ENCODE assay signal across 34 cellular contexts in the genomic region with DNA sequence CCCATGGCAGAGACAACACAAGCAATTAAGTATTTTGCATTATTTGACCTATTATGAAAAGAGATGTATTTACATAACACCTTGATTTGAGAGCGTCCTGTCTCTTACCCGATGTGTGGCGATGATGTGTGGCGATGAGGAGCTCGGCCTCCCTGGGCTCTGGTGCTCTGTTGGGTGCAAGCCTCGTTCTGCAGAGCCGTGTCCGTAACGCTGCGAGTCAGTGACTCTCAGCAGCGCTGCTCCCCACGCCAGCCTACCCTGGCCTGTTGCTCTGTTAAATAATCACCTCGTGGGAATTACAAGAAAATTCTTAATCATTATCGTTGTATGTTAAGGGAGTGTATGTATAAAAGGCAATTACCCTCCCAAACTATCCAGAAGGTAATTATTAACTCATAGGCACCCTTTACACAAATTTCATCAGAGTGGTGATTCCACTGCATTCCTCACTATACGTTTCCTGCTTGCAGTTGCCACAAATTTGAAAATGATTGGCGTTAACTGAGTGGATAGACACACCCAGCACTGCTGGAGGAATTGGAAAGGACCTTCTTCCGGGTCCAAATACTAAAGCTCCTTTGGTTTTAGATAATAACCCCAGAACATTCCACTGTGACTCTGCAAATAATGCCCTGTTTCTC. TPM values are rescaled to one million over a fixed set of nuclear protein-coding genes. Genes with fewer than 3 reads are reported as not detected.
A peak's percentile ranks its signal among the peaks of the same experiment; 100 is the strongest.
DNase-seq lines count a peak whose midpoint lies in the region; ATAC-seq, FAIRE-seq and TF ChIP-seq lines count a peak whose summit lies in the region.
"Had no signal": no experiment of that assay in that cellular context is flagged by ENCODE, and none has a peak within 500 bp of the region (broad histone marks: within the 10 kb centered on the region; RNA-seq: fewer than 3 reads in every experiment).

No MANE protein-coding gene starts in this region.

- H3K4me2 ChIP-seq in GM23338 (no peak overlapping the region), HepG2 (ENCODE audit: low read depth, low read length) (no peak overlapping the region)

- intact Hi-C loops in HepG2 (cut with micrococcal nuclease; ENCODE audit: unreplicated experiment) = no loop called here
- intact Hi-C loops in stomach (cut with DNase I; ENCODE audit: low total_unique reads) = no loop called here

- TF ChIP-seq EP300 in HepG2 (IDR thresholded peaks at IDR 0.05; ENCODE audit: low read depth in 2 of 2, low read length in 2 of 2) (no peak), HepG2 (CRISPR knock-in tag; IDR thresholded peaks at IDR 0.05; ENCODE audit: borderline replicate concordance) (no peak), stomach (IDR thresholded peaks at IDR 0.05) (no peak)

- H3K27me3 Mint-ChIP-seq in GM23338 (ENCODE audit: insufficient read depth, low read depth, poor library complexity) (no peaks in the 10 kb centered on the region), endodermal cell (ENCODE audit: insufficient read depth) (no peaks in the 10 kb centered on the region)
- H3K27me3 Mint-ChIP-seq: CD8-positive, alpha-beta memory T cell had no signal

- no peaks in the 10 kb centered on the region for H3K9me3 Mint-ChIP-seq in GM23338
- no peaks in the 10 kb centered on the region for H3K9me3 Mint-ChIP-seq in endodermal cell
- H3K9me3 Mint-ChIP-seq: CD8-positive, alpha-beta memory T cell; neural crest cell; T-helper 1 cell treated with Interleukin-12 subunit alpha and Interleukin-12 subunit beta and Interleukin-4 antibody, amounts not matched to agents 30 μg/mL and 1 μg/mL, for 36 hours had no signal

- no peak overlapping the region for H3K4me3 ChIP-seq in GM23338
- no peak overlapping the region for H3K4me3 ChIP-seq in endodermal cell (ENCODE audit: low read length)
- H3K4me3 ChIP-seq in HepG2 (replicated peaks in 1 of 3; ENCODE audit: insufficient read depth in 1 of 3, low read depth in 2 of 3, low read length in 3 of 3) = no peak overlapping the region
- peak overlapping the region in 2 of 4 donors; percentile 17 to 19 for H3K4me3 ChIP-seq in stomach
- H3K4me3 ChIP-seq in right atrium auricular region = no peak overlapping the region
- H3K4me3 ChIP-seq: coronary artery, esophagus muscularis mucosa, HAP-1, sigmoid colon, SK-N-MC, testis had no signal

- H3F3A ChIP-seq in GM23338 (replicated peaks; ENCODE audit: low read depth) = no peaks in the 10 kb centered on the region

- in situ Hi-C loops in HepG2 (cut with HindIII; ENCODE audit: extremely low pct_ligation_motif_present, low pct_unique_long_range_greater_than_20kb) = no loop called here

- H3K27ac ChIP-seq in GM23338 (ENCODE audit: low read depth) (no peak overlapping the region), endodermal cell (ENCODE audit: low read depth, low read length) (no peak overlapping the region), HepG2 (ENCODE audit: extremely low read length, insufficient read depth, low read length) (no peak overlapping the region), stomach (peak overlapping the region; percentile 25 to 80 (median 62)), right atrium auricular region (no peak overlapping the region)
- H3K27ac ChIP-seq: coronary artery, esophagus muscularis mucosa, foreskin keratinocyte, sigmoid colon, SK-N-MC, testis had no signal

- no peak overlapping the region for H2AFZ ChIP-seq in GM23338
- no peak overlapping the region for H2AFZ ChIP-seq in HepG2 (ENCODE audit: low read length)

- no peak for FAIRE-seq in HepG2 (lab: Jason Lieb, UNC)
- FAIRE-seq in GM19239 (lab: Jason Lieb, UNC) = no peak
- FAIRE-seq: TTC549 had no signal

- H3K9ac ChIP-seq in endodermal cell (ENCODE audit: extremely low read depth, low read length, poor library complexity, severe bottlenecking) (no peak overlapping the region), HepG2 (ENCODE audit: insufficient read depth, low read depth, low read length) (no peak overlapping the region)

- H3K9me2 ChIP-seq in GM23338 (ENCODE audit: insufficient read depth) = no peaks in the 10 kb centered on the region

- no peaks in the 10 kb centered on the region for H3K9me3 ChIP-seq in endodermal cell (ENCODE audit: control insufficient read depth, low read length)
- no peaks in the 10 kb centered on the region for H3K9me3 ChIP-seq in HepG2 (ENCODE audit: low read length)
- no peaks in the 10 kb centered on the region for H3K9me3 ChIP-seq in stomach
- no peaks in the 10 kb centered on the region for H3K9me3 ChIP-seq in right atrium auricular region
- H3K9me3 ChIP-seq: BE2C, esophagus muscularis mucosa, HAP-1, sigmoid colon, testis had no signal

- 87 to 90% methylated on average over 13 to 16 of the region's 17 CpGs for WGBS in endodermal cell (ENCODE audit: insufficient coverage in 1 of 2, insufficient read length in 1 of 2), 2 experiments
- WGBS in HepG2 (ENCODE audit: low lambda C conversion rate) = 78% methylated on average over 17 of the region's 17 CpGs
- 37 to 65% (median 50%) methylated on average over 17 of the region's 17 CpGs for WGBS in stomach, 5 donors

- H3K4me3 Mint-ChIP-seq in GM23338 = no peak overlapping the region
- no peak overlapping the region for H3K4me3 Mint-ChIP-seq in endodermal cell
- H3K4me3 Mint-ChIP-seq: activated T-helper 1 cell treated with anti-CD3 and anti-CD28 coated beads, Interleukin-12 subunit alpha, Interleukin-12 subunit beta, Interleukin-2, Interleukin-4 antibody, amounts not matched to agents 30 ng/mL and 10 ng/mL and 1 ng/mL, durations not matched to agents 14 hours and 24 hours and 36 hours; CD8-positive, alpha-beta memory T cell; neural crest cell; T-helper 1 cell treated with Interleukin-12 subunit alpha and Interleukin-12 subunit beta and Interleukin-4 antibody, amounts not matched to agents 30 μg/mL and 1 μg/mL, for 36 hours had no signal

- TF ChIP-seq POLR2A in HepG2 (IDR thresholded peaks at IDR 0.05; ENCODE audit: insufficient read depth in 1 of 2, low read depth in 2 of 2, low read length in 2 of 2) (no peak), stomach (IDR thresholded peaks at IDR 0.05) (no peak)

- H3K27me3 ChIP-seq in GM23338 (ENCODE audit: insufficient read depth) (no peaks in the 10 kb centered on the region), endodermal cell (ENCODE audit: control insufficient read depth, insufficient read depth, low read length, poor library complexity, severe bottlenecking) (no peaks in the 10 kb centered on the region), HepG2 (ENCODE audit: control insufficient read depth in 1 of 2, insufficient read depth in 2 of 2, low read length in 2 of 2) (no peaks in the 10 kb centered on the region), stomach (no peaks in the 10 kb centered on the region), right atrium auricular region (no peaks in the 10 kb centered on the region)
- H3K27me3 ChIP-seq: BE2C, esophagus muscularis mucosa, foreskin keratinocyte, sigmoid colon, testis had no signal

- no TSS peak for BruUV-seq in HepG2 (replicated peaks; lab: Mats Ljungman, UMichigan)

- no peaks in the 10 kb centered on the region for H4K20me1 ChIP-seq in GM23338 (replicated peaks; ENCODE audit: insufficient read depth)
- H4K20me1 ChIP-seq in HepG2 (ENCODE audit: insufficient read depth, low read length) = no peaks in the 10 kb centered on the region

- H3K4me1 ChIP-seq in GM23338 (ENCODE audit: insufficient read depth) (no peaks in the 10 kb centered on the region), endodermal cell (ENCODE audit: control insufficient read depth, insufficient read depth, low read length) (no peaks in the 10 kb centered on the region), HepG2 (ENCODE audit: insufficient read depth, low read length) (peaks cover 12% of the 10 kb centered on the region), stomach (peaks cover 0 to 5% (median 0%) of the 10 kb centered on the region in 4 donors), right atrium auricular region (no peaks in the 10 kb centered on the region)
- H3K4me1 ChIP-seq: BE2C, esophagus muscularis mucosa, foreskin keratinocyte, HAP-1, sigmoid colon, testis had no signal

- POLR2A ChIA-PET in HepG2 (lab: Yijun Ruan, JAX) = no interaction called here

- H3K27ac Mint-ChIP-seq in GM23338 = peak overlapping the region; percentile 40; the same call in 1 of the 2 replicates
- H3K27ac Mint-ChIP-seq in endodermal cell = no peak overlapping the region
- H3K27ac Mint-ChIP-seq: activated T-helper 1 cell treated with anti-CD3 and anti-CD28 coated beads, Interleukin-12 subunit alpha, Interleukin-12 subunit beta, Interleukin-2, Interleukin-4 antibody, amounts not matched to agents 30 ng/mL and 10 ng/mL and 1 ng/mL, durations not matched to agents 14 hours and 24 hours and 36 hours; T-helper 1 cell treated with Interleukin-12 subunit alpha and Interleukin-12 subunit beta and Interleukin-4 antibody, amounts not matched to agents 30 μg/mL and 1 μg/mL, for 36 hours had no signal

- H3K36me3 ChIP-seq in GM23338 (ENCODE audit: insufficient read depth) (peaks cover 5% of the 10 kb centered on the region; the same call in 1 of the 2 replicates), endodermal cell (ENCODE audit: control insufficient read depth, insufficient read depth, low read length) (peaks cover 22% of the 10 kb centered on the region), HepG2 (replicated peaks in 1 of 2; ENCODE audit: control insufficient read depth in 1 of 2, insufficient read depth in 2 of 2, low read length in 2 of 2) (peaks cover 19 to 31% of the 10 kb centered on the region in 2 experiments), stomach (peaks cover 47 to 87% (median 75%) of the 10 kb centered on the region in 4 donors), right atrium auricular region (peaks cover 51% of the 10 kb centered on the region)
- H3K36me3 ChIP-seq: BE2C had no signal

- no peaks in the 10 kb centered on the region; the same call in 2 of the 3 replicates for H3K4me1 Mint-ChIP-seq in GM23338
- no peaks in the 10 kb centered on the region for H3K4me1 Mint-ChIP-seq in endodermal cell
- H3K4me1 Mint-ChIP-seq: CD8-positive, alpha-beta memory T cell; neural crest cell had no signal

- no peak for TF ChIP-seq CTCF in GM23338 (conservative IDR thresholded peaks at IDR 0.05; ENCODE audit: low read depth in 2 of 2)
- no peak for TF ChIP-seq CTCF in endodermal cell (conservative IDR thresholded peaks at IDR 0.05)
- TF ChIP-seq CTCF in HepG2 (CRISPR knock-in tag; IDR thresholded peaks at IDR 0.05) = no peak
- TF ChIP-seq CTCF in stomach (IDR thresholded peaks at IDR 0.05) = no peak
- no peak for TF ChIP-seq CTCF in right atrium auricular region (IDR thresholded peaks at IDR 0.05)

- CTCF ChIA-PET in HepG2 (lab: Yijun Ruan, JAX; ENCODE audit: low intra/inter-chr PET ratio, low total read pairs) = no interaction called here

- no peak for TF ChIP-seq RAD21 in HepG2 (CRISPR knock-in tag; IDR thresholded peaks at IDR 0.05)

- no peaks in the 10 kb centered on the region for H3K79me2 ChIP-seq in GM23338 (replicated peaks; ENCODE audit: insufficient read depth)
- no peaks in the 10 kb centered on the region for H3K79me2 ChIP-seq in HepG2 (ENCODE audit: insufficient read depth, low read length)

- no peak for DNase-seq in GM23338 (ENCODE audit: low spot score)
- DNase-seq in endodermal cell = peak; percentile 27
- peak; percentile 38 for DNase-seq in HepG2 (ENCODE audit: low spot score)
- DNase-seq in stomach = peak; percentile 46
- no peak for DNase-seq in right atrium auricular region (ENCODE audit: low spot score)
- DNase-seq in stimulated activated naive CD8-positive, alpha-beta T cell treated with anti-CD3 and anti-CD28 coated beads, Interleukin-15, Interleukin-2, amounts not matched to agents 100 U/mL and 50 U/mL, for 24 hours = no peak
- DNase-seq in GM19239 (ENCODE audit: insufficient read length, low spot score) = no peak
- no peak for DNase-seq in DMS153 (lab: John Stamatoyannopoulos, UW)
- DNase-seq: activated CD4-positive, alpha-beta T cell treated with anti-CD3 and anti-CD28 coated beads, Interleukin-2, amount 50 U/mL, for 4 hours; activated CD8-positive, alpha-beta memory T cell treated with anti-CD3 and anti-CD28 coated beads, Interleukin-2, amount 50 U/mL, for 4 hours; activated naive CD4-positive, alpha-beta T cell treated with anti-CD3 and anti-CD28 coated beads, Interleukin-2, amount 50 U/mL, for 16 hours; amygdala; BE2C; CD8-positive, alpha-beta memory T cell; DMS79 treated with DMSO at 0.1 percent for 48 hours; effector memory CD4-positive, alpha-beta T cell; foreskin keratinocyte; GF-D8; Kasumi-1; MV-4-11; NCI-H1694; NCI-H524 treated with DMSO at 0.1 percent for 48 hours; posterior cingulate gyrus; sigmoid colon; stimulated activated naive CD4-positive, alpha-beta T cell; testis had no signal

- H3K36me3 Mint-ChIP-seq in GM23338 (ENCODE audit: low read depth) (peaks cover 34% of the 10 kb centered on the region), endodermal cell (ENCODE audit: low read depth) (peaks cover 53% of the 10 kb centered on the region)

- ATAC-seq in GM23338 (no peak), HepG2 (peak; percentile 76)
- ATAC-seq in stimulated activated naive CD8-positive, alpha-beta T cell treated with anti-CD3 and anti-CD28 coated beads, Interleukin-15, Interleukin-2, amounts not matched to agents 100 U/mL and 50 U/mL, for 24 hours = no peak
- ATAC-seq: foreskin keratinocyte had no signal

RNA-seq across cellular contexts. Expression of gene NFATC1, which starts 52.0 kb away (rescaled TPM):
- total RNA-seq in GM23338 (2014; rRNA removed; shearing (Covaris generic)) = 5.0 and 6.4 TPM in 2 replicates
- polyA plus RNA-seq in GM23338 (2016; fragmentation: Nextera tagmentation; extraction: Ambion mirVana) = 2.7 and 3.9 TPM in 2 replicates
- total RNA-seq in endodermal cell = 10 to 100 TPM; 23.4 to 32.5 TPM
- polyA plus RNA-seq in endodermal cell (2013, experiment 1 of 2) = 10.9 TPM
- polyA plus RNA-seq in endodermal cell (2013, experiment 2 of 2) = 11.1 TPM
- total RNA-seq in HepG2 (2016; rRNA removed; fragmentation: Illumina TruSeq; extraction: Trizol) = not detected in 2 replicates
- total RNA-seq in HepG2 (2016; cell fraction: cytosol; rRNA removed; fragmentation: Illumina TruSeq; extraction: Trizol; ENCODE audit: low read depth) = not detected in 2 replicates
- total RNA-seq in HepG2 (2016; cell fraction: insoluble cytoplasmic fraction; rRNA removed; fragmentation: Illumina TruSeq; extraction: Trizol) = not detected in 2 replicates
- not detected in 2 replicates for total RNA-seq in HepG2 (2016; cell fraction: membrane; rRNA removed; fragmentation: Illumina TruSeq; extraction: Trizol)
- total RNA-seq in HepG2 (2016; cell fraction: nucleus; rRNA removed; fragmentation: Illumina TruSeq; extraction: Trizol) = not detected in 2 replicates
- 0.04 TPM in 1 of 2 replicates, not detected in the other for polyA plus RNA-seq in HepG2 (2011; rRNA removed)
- 0.03 TPM in 1 of 2 replicates, not detected in the other for polyA plus RNA-seq in HepG2 (2011; cell fraction: cytosol; rRNA removed)
- polyA plus RNA-seq in HepG2 (2011; cell fraction: nucleus; rRNA removed) = 0.12 and 0.23 TPM in 2 replicates
- 0.04 and 0.05 TPM in 2 replicates for polyA plus RNA-seq in HepG2 (2012)
- polyA plus RNA-seq in HepG2 (2016; cell fraction: cytosol; fragmentation: Illumina TruSeq; extraction: Trizol; ENCODE audit: low read depth) = not detected in 2 replicates
- not detected in 2 replicates for polyA plus RNA-seq in HepG2 (2016; cell fraction: insoluble cytoplasmic fraction; fragmentation: Illumina TruSeq; extraction: Trizol; ENCODE audit: low read depth)
- not detected in 2 replicates for polyA plus RNA-seq in HepG2 (2016; cell fraction: membrane; fragmentation: Illumina TruSeq; extraction: Trizol; ENCODE audit: low read depth)
- polyA plus RNA-seq in HepG2 (2016; cell fraction: nucleus; fragmentation: Illumina TruSeq; extraction: Trizol; ENCODE audit: insufficient read depth, low read depth) = not detected in 2 replicates
- 0.42 TPM in 1 of 2 replicates, not detected in the other for polyA minus RNA-seq in HepG2 (2011; rRNA and poly(A)+ RNA removed; ENCODE audit: low replicate concordance)
- not detected in 2 replicates for polyA minus RNA-seq in HepG2 (2011; cell fraction: cytosol; rRNA and poly(A)+ RNA removed)
- polyA minus RNA-seq in HepG2 (2011; cell fraction: nucleus; rRNA and poly(A)+ RNA removed) = not detected in 2 replicates
- 10 to 100 TPM in 1 of 5 donors, 1 to 10 TPM in 4; 5.4 to 14.0 (median 6.6) TPM for total RNA-seq in stomach
- polyA plus RNA-seq in stomach = 1 to 10 TPM; 2.6 to 8.2 (median 2.6) TPM
- 10 to 100 TPM; 19.0 to 20.2 TPM for total RNA-seq in right atrium auricular region

Comparison
In these comparisons a context has a peak if more than half of its experiments do, and no peak if none do; other contexts are left out.
1. DNase-seq: peak in endodermal cell (single experiment), HepG2 (single experiment) and stomach (single experiment); none in GM23338 (single experiment), right atrium auricular region (single experiment), stimulated activated naive CD8-positive, alpha-beta T cell treated with anti-CD3 and anti-CD28 coated beads, Interleukin-15, Interleukin-2, amounts not matched to agents 100 U/mL and 50 U/mL, for 24 hours (single experiment), GM19239 (single experiment) and DMS153 (single experiment).
2. H3K27ac ChIP-seq: peak in stomach (5 of 5); none in GM23338 (single experiment), endodermal cell (single experiment), HepG2 (single experiment) and right atrium auricular region (0 of 2).